Comparison of ENCODE assay signal across 17 cellular contexts in the genomic region with DNA sequence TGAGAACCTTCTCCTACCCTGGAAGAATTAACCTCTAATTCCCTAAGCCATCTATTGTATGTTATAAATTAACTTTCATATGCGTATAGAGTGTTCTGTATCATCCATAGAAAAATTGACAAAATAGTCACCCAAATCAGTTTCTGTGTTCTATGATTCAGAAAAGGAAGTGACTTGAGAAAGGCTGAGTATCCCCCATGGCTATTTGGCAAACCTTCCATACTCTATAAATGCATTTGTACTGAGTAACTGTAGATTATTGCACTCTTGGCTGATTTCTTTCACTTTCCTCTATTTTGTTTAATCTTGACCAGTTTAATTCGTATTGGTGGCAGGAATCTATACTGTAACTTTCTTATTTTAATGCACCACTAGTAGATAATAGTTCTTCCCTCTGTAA.
DNase-seq lines count a peak whose midpoint lies in the region; ATAC-seq and TF ChIP-seq lines count a peak whose summit lies in the region.
"Had no signal": no experiment of that assay in that cellular context is flagged by ENCODE, and none has a peak within 500 bp of the region (broad histone marks: within the 10 kb centered on the region; RNA-seq: fewer than 3 reads in every experiment).

No MANE protein-coding gene starts in this region.

- no peak for ATAC-seq in SK-N-SH treated with all-trans-retinoic acid at 6 μM for 48 hours
- ATAC-seq: stimulated activated memory B cell treated with anti-CD40 and anti-IgM and Interleukin-4, amounts not matched to agents 10 μg/mL and 1 μg/mL and 100 μg/mL, for 72 hours had no signal

- H3K4me3 ChIP-seq in SK-N-SH (ENCODE audit: low read depth in 2 of 2, low read length in 1 of 2), result no peak overlapping the region
- H3K4me3 ChIP-seq in astrocyte of the cerebellum (ENCODE audit: low read depth, low read length), result no peak overlapping the region
- no peak overlapping the region for H3K4me3 ChIP-seq in fibroblast of the aortic adventitia (ENCODE audit: low read depth, low read length)
- no peak overlapping the region for H3K4me3 ChIP-seq in tibial artery
- no peak overlapping the region for H3K4me3 ChIP-seq in esophagus squamous epithelium
- H3K4me3 ChIP-seq: neural progenitor cell, thyroid gland had no signal

- H3K4me1 ChIP-seq in SK-N-SH (ENCODE audit: control insufficient read depth in 1 of 2, insufficient read depth in 2 of 2, low read depth in 1 of 2, low read length in 1 of 2), result no peaks in the 10 kb centered on the region
- H3K4me1 ChIP-seq in tibial artery, result peaks cover 0 to 21% (median 0%) of the 10 kb centered on the region in 4 donors
- peaks cover 0 to 20% (median 0%) of the 10 kb centered on the region in 3 donors for H3K4me1 ChIP-seq in esophagus squamous epithelium
- H3K4me1 ChIP-seq: neural progenitor cell, thyroid gland had no signal

- H4K20me1 ChIP-seq in SK-N-SH (ENCODE audit: insufficient read depth), result no peaks in the 10 kb centered on the region

- TF ChIP-seq POLR2A in esophagus squamous epithelium (IDR thresholded peaks at IDR 0.05), result no peak

- H3K9me2 ChIP-seq in SK-N-SH, result no peaks in the 10 kb centered on the region

- no peak for TF ChIP-seq RAD21 in SK-N-SH (IDR thresholded peaks at IDR 0.05; ENCODE audit: low read length)

- CTCF ChIA-PET in SK-N-SH (lab: Yijun Ruan, JAX), result interaction anchor here (1.1 kb wide), 1 partner anchor 9 kb away, joined by 3 read pairs; no protein-coding TSS in a partner anchor

- no peak overlapping the region for H3K27ac ChIP-seq in SK-N-SH (ENCODE audit: low read depth in 2 of 2, low read length in 1 of 2)
- H3K27ac ChIP-seq in tibial artery, result peak overlapping the region; percentile 34 to 47
- H3K27ac ChIP-seq in caudate nucleus (ENCODE audit: low read depth, low read length), result no peak overlapping the region
- H3K27ac ChIP-seq in esophagus squamous epithelium, result no peak overlapping the region
- H3K27ac ChIP-seq: 22Rv1, C4-2B, neural progenitor cell, thyroid gland had no signal

- no peak overlapping the region for H3K9ac ChIP-seq in SK-N-SH
- H3K9ac ChIP-seq: neural progenitor cell had no signal

- intact Hi-C loops in tibial artery (cut with DNase I; ENCODE audit: low total_unique reads), result no loop called here
- intact Hi-C loops in esophagus squamous epithelium (cut with DNase I), result no loop called here

- peak overlapping the region; percentile 56; the same call in 1 of the 2 replicates for H3K4me2 ChIP-seq in SK-N-SH
- H3K4me2 ChIP-seq: neural progenitor cell had no signal

- TF ChIP-seq EP300 in SK-N-SH (IDR thresholded peaks at IDR 0.05; ENCODE audit: borderline replicate concordance in 1 of 2, low read depth in 1 of 2, low read length in 1 of 2), result no peak

- H3F3A ChIP-seq in SK-N-SH (replicated peaks; ENCODE audit: insufficient read depth), result peaks cover 7% of the 10 kb centered on the region

- no peak overlapping the region for H2AFZ ChIP-seq in SK-N-SH (ENCODE audit: low read depth)
- H2AFZ ChIP-seq: neural progenitor cell had no signal

- no peaks in the 10 kb centered on the region for H3K36me3 ChIP-seq in SK-N-SH (replicated peaks in 1 of 2; ENCODE audit: control insufficient read depth in 1 of 2, insufficient read depth in 2 of 2, low read length in 1 of 2)
- no peaks in the 10 kb centered on the region for H3K36me3 ChIP-seq in tibial artery
- H3K36me3 ChIP-seq in esophagus squamous epithelium, result no peaks in the 10 kb centered on the region
- H3K36me3 ChIP-seq: neural progenitor cell, thyroid gland had no signal

- whole genome bisulfite sequencing in SK-N-SH (ENCODE audit: low lambda C conversion rate), result 2% methylated on average over 2 of the region's 2 CpGs
- 37 to 46% methylated on average over 2 of the region's 2 CpGs for WGBS in esophagus squamous epithelium, 2 donors

- no peak for DNase-seq in SK-N-SH
- peak; percentile 83 for DNase-seq in astrocyte of the cerebellum (ENCODE audit: low read depth)
- DNase-seq in fibroblast of the aortic adventitia (ENCODE audit: low read depth), result peak; percentile 71
- no peak for DNase-seq in tibial artery
- DNase-seq in caudate nucleus (lab: John Stamatoyannopoulos, UW), result no peak
- DNase-seq in esophagus squamous epithelium (lab: John Stamatoyannopoulos, UW), result no peak
- no peak for DNase-seq in HUDEP-2 (lab: John Stamatoyannopoulos, UW; ENCODE audit: unreplicated experiment in 76 of 76)
- DNase-seq: activated CD4-positive, CD25-positive, alpha-beta regulatory T cell; activated T-cell treated with anti-CD3 and anti-CD28 coated beads, Interleukin-2, amount 50 U/mL, for 48 hours; NCI-H2029; SHP77 treated with DMSO at 0.1 percent for 48 hours; thyroid gland had no signal

- H3K27me3 ChIP-seq in SK-N-SH (ENCODE audit: insufficient read depth), result no peaks in the 10 kb centered on the region; the same call in 1 of the 2 replicates
- no peaks in the 10 kb centered on the region for H3K27me3 ChIP-seq in tibial artery
- no peaks in the 10 kb centered on the region for H3K27me3 ChIP-seq in esophagus squamous epithelium
- H3K27me3 ChIP-seq: neural progenitor cell, thyroid gland had no signal

- in situ Hi-C loops in astrocyte of the cerebellum (cut with HindIII; ENCODE audit: low sequenced_read_pairs), result no loop called here

- H3K9me3 ChIP-seq in SK-N-SH, result no peaks in the 10 kb centered on the region
- no peaks in the 10 kb centered on the region for H3K9me3 ChIP-seq in tibial artery
- H3K9me3 ChIP-seq in esophagus squamous epithelium, result no peaks in the 10 kb centered on the region
- H3K9me3 ChIP-seq: thyroid gland had no signal

- TF ChIP-seq CTCF in SK-N-SH (IDR thresholded peaks at IDR 0.05), result no peak
- no peak for TF ChIP-seq CTCF in astrocyte of the cerebellum (IDR thresholded peaks at IDR 0.05; ENCODE audit: low read depth, low read length, missing control alignments)
- TF ChIP-seq CTCF in fibroblast of the aortic adventitia (IDR thresholded peaks at IDR 0.05; ENCODE audit: insufficient read depth, low read length), result no peak
- TF ChIP-seq CTCF in tibial artery (IDR thresholded peaks at IDR 0.05), result no peak
- no peak for TF ChIP-seq CTCF in esophagus squamous epithelium (IDR thresholded peaks at IDR 0.05)

- no peaks in the 10 kb centered on the region for H3K79me2 ChIP-seq in SK-N-SH (ENCODE audit: insufficient read depth)

- POLR2A ChIA-PET in SK-N-SH (lab: Yijun Ruan, JAX), result no interaction called here

TF ChIP-seq in SK-N-SH, 30 proteins besides CTCF, POLR2A, EP300 and RAD21:
- no peak for TF ChIP-seq POLR2AphosphoS5 (IDR thresholded peaks at IDR 0.05; ENCODE audit: low read depth, low read length)
- no peak for TF ChIP-seq NRF1 (IDR thresholded peaks at IDR 0.05; ENCODE audit: low read depth, low read length)

TF ChIP-seq in SK-N-SH treated with all-trans-retinoic acid at 6 μM for 48 hours, 23 proteins besides CTCF, POLR2A, EP300 and RAD21 (continues in another document):
- TF ChIP-seq, protein P1, sequence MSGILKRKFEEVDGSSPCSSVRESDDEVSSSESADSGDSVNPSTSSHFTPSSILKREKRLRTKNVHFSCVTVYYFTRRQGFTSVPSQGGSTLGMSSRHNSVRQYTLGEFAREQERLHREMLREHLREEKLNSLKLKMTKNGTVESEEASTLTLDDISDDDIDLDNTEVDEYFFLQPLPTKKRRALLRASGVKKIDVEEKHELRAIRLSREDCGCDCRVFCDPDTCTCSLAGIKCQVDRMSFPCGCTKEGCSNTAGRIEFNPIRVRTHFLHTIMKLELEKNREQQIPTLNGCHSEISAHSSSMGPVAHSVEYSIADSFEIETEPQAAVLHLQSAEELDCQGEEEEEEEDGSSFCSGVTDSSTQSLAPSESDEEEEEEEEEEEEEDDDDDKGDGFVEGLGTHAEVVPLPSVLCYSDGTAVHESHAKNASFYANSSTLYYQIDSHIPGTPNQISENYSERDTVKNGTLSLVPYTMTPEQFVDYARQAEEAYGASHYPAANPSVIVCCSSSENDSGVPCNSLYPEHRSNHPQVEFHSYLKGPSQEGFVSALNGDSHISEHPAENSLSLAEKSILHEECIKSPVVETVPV (CRISPR knock-in tag; IDR thresholded peaks at IDR 0.05), result no peak
- TF ChIP-seq SNAI2 (CRISPR knock-in tag; IDR thresholded peaks at IDR 0.05) (no peak), ZNF8 (CRISPR knock-in tag; IDR thresholded peaks at IDR 0.05) (no peak), PPARA (CRISPR knock-in tag; IDR thresholded peaks at IDR 0.05; ENCODE audit: borderline replicate concordance) (no peak), ZFP30 (CRISPR knock-in tag; IDR thresholded peaks at IDR 0.05) (no peak), ZNF565 (CRISPR knock-in tag; conservative IDR thresholded peaks at IDR 0.05; ENCODE audit: low read depth) (no peak), OSR1 (CRISPR knock-in tag; IDR thresholded peaks at IDR 0.05) (no peak), POU6F1 (CRISPR knock-in tag; IDR thresholded peaks at IDR 0.05; ENCODE audit: borderline replicate concordance, low read depth) (no peak), PATZ1 (CRISPR knock-in tag; IDR thresholded peaks at IDR 0.05; ENCODE audit: borderline replicate concordance) (no peak)

Comparison
In these comparisons a context has a peak if more than half of its experiments do, and no peak if none do; other contexts are left out.
1. DNase-seq: peak in astrocyte of the cerebellum (single experiment) and fibroblast of the aortic adventitia (single experiment); none in SK-N-SH (single experiment), tibial artery (0 of 2), caudate nucleus (0 of 61), esophagus squamous epithelium (single experiment) and HUDEP-2 (0 of 76).
2. H3K27ac ChIP-seq: peak in tibial artery (2 of 2); none in SK-N-SH (0 of 2), caudate nucleus (single experiment) and esophagus squamous epithelium (0 of 4).